In genomic region chr4:129929052-129929451, GRCh38 we compare ENCODE assay signal across 7 cellular contexts.
DNase-seq lines count a peak whose midpoint lies in the region; ATAC-seq and TF ChIP-seq lines count a peak whose summit lies in the region.

No MANE protein-coding gene starts in this region.

- peak; percentile 55; the same call in 1 of the 2 replicates for TF ChIP-seq CTCF in GM12874 (IDR thresholded peaks at IDR 0.05; ENCODE audit: insufficient read depth, low read depth, low read length)
- TF ChIP-seq CTCF in nephron (IDR thresholded peaks at IDR 0.05; ENCODE audit: unreplicated experiment in 3 of 3): peak; percentile 16 to 47 (median 26)

- ATAC-seq in HG03457 (IDR thresholded peaks at IDR 0.05; ENCODE audit: unreplicated experiment) (peak; percentile 65), SK-N-SH treated with all-trans-retinoic acid at 6 μM for 48 hours (peak; percentile 57; the same call in 1 of the 3 replicates), GM19452 (IDR thresholded peaks at IDR 0.05; ENCODE audit: unreplicated experiment) (no peak), GM21737 (IDR thresholded peaks at IDR 0.05; ENCODE audit: unreplicated experiment) (no peak)

- H3K27me3 Mint-ChIP-seq in nephron (ENCODE audit: low read depth): no peaks in the 10 kb centered on the region

- no peak overlapping the region for H3K4me3 Mint-ChIP-seq in nephron

- no peaks in the 10 kb centered on the region for H3K9me3 Mint-ChIP-seq in nephron

- DNase-seq in anterior cingulate cortex (lab: John Stamatoyannopoulos, UW): no peak

- H3K4me1 Mint-ChIP-seq in nephron: no peaks in the 10 kb centered on the region

- H3K36me3 Mint-ChIP-seq in nephron (ENCODE audit: low read depth): no peaks in the 10 kb centered on the region

- H3K27ac Mint-ChIP-seq in nephron: no peak overlapping the region

TF ChIP-seq in SK-N-SH treated with all-trans-retinoic acid at 6 μM for 48 hours, 23 proteins besides CTCF, POLR2A, EP300 and RAD21:
- TF ChIP-seq ZC3H10 (CRISPR knock-in tag; IDR thresholded peaks at IDR 0.05) (no peak), ISL1 (CRISPR knock-in tag; IDR thresholded peaks at IDR 0.05) (no peak), OSR1 (CRISPR knock-in tag; IDR thresholded peaks at IDR 0.05) (no peak), PPARA (CRISPR knock-in tag; IDR thresholded peaks at IDR 0.05; ENCODE audit: borderline replicate concordance) (no peak), ZFP3 (CRISPR knock-in tag; IDR thresholded peaks at IDR 0.05) (no peak), GLIS3 (CRISPR knock-in tag; IDR thresholded peaks at IDR 0.05) (no peak), ZNF565 (CRISPR knock-in tag; conservative IDR thresholded peaks at IDR 0.05; ENCODE audit: low read depth) (no peak), RARB (CRISPR knock-in tag; IDR thresholded peaks at IDR 0.05) (no peak), CSRNP3 (CRISPR knock-in tag; IDR thresholded peaks at IDR 0.05) (no peak), ZFP30 (CRISPR knock-in tag; IDR thresholded peaks at IDR 0.05) (no peak), CSDC2 (CRISPR knock-in tag; IDR thresholded peaks at IDR 0.05) (no peak), ARNTL (CRISPR knock-in tag; IDR thresholded peaks at IDR 0.05; ENCODE audit: borderline replicate concordance, low read depth) (no peak), BACH2 (CRISPR knock-in tag; IDR thresholded peaks at IDR 0.05; ENCODE audit: borderline replicate concordance) (no peak), TCF4 (CRISPR knock-in tag; IDR thresholded peaks at IDR 0.05; ENCODE audit: borderline replicate concordance) (no peak), TOX (CRISPR knock-in tag; IDR thresholded peaks at IDR 0.05; ENCODE audit: borderline replicate concordance) (no peak), ZNF8 (CRISPR knock-in tag; IDR thresholded peaks at IDR 0.05) (no peak), ESRRG (CRISPR knock-in tag; IDR thresholded peaks at IDR 0.05) (no peak)
- TF ChIP-seq, protein P1, sequence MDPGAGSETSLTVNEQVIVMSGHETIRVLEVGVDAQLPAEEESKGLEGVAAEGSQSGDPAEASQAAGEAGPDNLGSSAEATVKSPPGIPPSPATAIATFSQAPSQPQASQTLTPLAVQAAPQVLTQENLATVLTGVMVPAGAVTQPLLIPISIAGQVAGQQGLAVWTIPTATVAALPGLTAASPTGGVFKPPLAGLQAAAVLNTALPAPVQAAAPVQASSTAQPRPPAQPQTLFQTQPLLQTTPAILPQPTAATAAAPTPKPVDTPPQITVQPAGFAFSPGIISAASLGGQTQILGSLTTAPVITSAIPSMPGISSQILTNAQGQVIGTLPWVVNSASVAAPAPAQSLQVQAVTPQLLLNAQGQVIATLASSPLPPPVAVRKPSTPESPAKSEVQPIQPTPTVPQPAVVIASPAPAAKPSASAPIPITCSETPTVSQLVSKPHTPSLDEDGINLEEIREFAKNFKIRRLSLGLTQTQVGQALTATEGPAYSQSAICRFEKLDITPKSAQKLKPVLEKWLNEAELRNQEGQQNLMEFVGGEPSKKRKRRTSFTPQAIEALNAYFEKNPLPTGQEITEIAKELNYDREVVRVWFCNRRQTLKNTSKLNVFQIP (CRISPR knock-in tag; IDR thresholded peaks at IDR 0.05; ENCODE audit: borderline replicate concordance, low read depth): no peak
- TF ChIP-seq, protein P2, sequence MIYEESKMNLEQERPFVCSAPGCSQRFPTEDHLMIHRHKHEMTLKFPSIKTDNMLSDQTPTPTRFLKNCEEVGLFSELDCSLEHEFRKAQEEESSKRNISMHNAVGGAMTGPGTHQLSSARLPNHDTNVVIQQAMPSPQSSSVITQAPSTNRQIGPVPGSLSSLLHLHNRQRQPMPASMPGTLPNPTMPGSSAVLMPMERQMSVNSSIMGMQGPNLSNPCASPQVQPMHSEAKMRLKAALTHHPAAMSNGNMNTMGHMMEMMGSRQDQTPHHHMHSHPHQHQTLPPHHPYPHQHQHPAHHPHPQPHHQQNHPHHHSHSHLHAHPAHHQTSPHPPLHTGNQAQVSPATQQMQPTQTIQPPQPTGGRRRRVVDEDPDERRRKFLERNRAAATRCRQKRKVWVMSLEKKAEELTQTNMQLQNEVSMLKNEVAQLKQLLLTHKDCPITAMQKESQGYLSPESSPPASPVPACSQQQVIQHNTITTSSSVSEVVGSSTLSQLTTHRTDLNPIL (CRISPR knock-in tag; IDR thresholded peaks at IDR 0.05; ENCODE audit: low read depth): no peak
- TF ChIP-seq, protein P3, sequence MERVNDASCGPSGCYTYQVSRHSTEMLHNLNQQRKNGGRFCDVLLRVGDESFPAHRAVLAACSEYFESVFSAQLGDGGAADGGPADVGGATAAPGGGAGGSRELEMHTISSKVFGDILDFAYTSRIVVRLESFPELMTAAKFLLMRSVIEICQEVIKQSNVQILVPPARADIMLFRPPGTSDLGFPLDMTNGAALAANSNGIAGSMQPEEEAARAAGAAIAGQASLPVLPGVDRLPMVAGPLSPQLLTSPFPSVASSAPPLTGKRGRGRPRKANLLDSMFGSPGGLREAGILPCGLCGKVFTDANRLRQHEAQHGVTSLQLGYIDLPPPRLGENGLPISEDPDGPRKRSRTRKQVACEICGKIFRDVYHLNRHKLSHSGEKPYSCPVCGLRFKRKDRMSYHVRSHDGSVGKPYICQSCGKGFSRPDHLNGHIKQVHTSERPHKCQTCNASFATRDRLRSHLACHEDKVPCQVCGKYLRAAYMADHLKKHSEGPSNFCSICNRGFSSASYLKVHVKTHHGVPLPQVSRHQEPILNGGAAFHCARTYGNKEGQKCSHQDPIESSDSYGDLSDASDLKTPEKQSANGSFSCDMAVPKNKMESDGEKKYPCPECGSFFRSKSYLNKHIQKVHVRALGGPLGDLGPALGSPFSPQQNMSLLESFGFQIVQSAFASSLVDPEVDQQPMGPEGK (CRISPR knock-in tag; IDR thresholded peaks at IDR 0.05; ENCODE audit: borderline replicate concordance): no peak

Comparison
In these comparisons a context has a peak if more than half of its experiments do, and no peak if none do; other contexts are left out.
1. ATAC-seq: peak in HG03457 (single experiment) and SK-N-SH treated with all-trans-retinoic acid at 6 μM for 48 hours (single experiment); none in GM19452 (single experiment) and GM21737 (single experiment).